25 cellular contexts compared by ENCODE assay signal in genomic region chr22:29335656-29336055, GRCh38. TPM values are rescaled to one million over a fixed set of nuclear protein-coding genes. Genes with fewer than 3 reads are reported as not detected.
"Had no signal": no experiment of that assay in that cellular context is flagged by ENCODE, and none has a peak within 500 bp of the region (broad histone marks: within the 10 kb centered on the region; RNA-seq: fewer than 3 reads in every experiment).

No MANE protein-coding gene starts in this region.

- H3K4me3 Mint-ChIP-seq: activated CD4-positive, alpha-beta memory T cell treated with anti-CD3 and anti-CD28 coated beads, Interleukin-2, amount 10 ng/mL, durations not matched to agents 7 days and 5 days; activated CD4-positive, alpha-beta T cell treated with anti-CD3 and anti-CD28 coated beads, Interleukin-2, amount 10 ng/mL, durations not matched to agents 7 days and 5 days; activated naive CD4-positive, alpha-beta T cell treated with anti-CD3 and anti-CD28 coated beads, Interleukin-2, amount 50 U/mL, for 24 hours; activated naive CD8-positive, alpha-beta T cell treated with anti-CD3 and anti-CD28 coated beads, Interleukin-2, amount 50 U/mL, for 24 hours; activated T-cell treated with anti-CD3 and anti-CD28 coated beads, Interleukin-2, amount 50 U/mL, for 24 hours; nephron; WTC11 had no signal

- H3K27me3 Mint-ChIP-seq: activated CD4-positive, alpha-beta memory T cell treated with anti-CD3 and anti-CD28 coated beads, Interleukin-2, amount 10 ng/mL, durations not matched to agents 7 days and 5 days; activated CD4-positive, alpha-beta T cell treated with anti-CD3 and anti-CD28 coated beads, Interleukin-2, amount 10 ng/mL, durations not matched to agents 7 days and 5 days; activated naive CD4-positive, alpha-beta T cell treated with anti-CD3 and anti-CD28 coated beads, Interleukin-2, amount 50 U/mL, for 24 hours; activated naive CD8-positive, alpha-beta T cell treated with anti-CD3 and anti-CD28 coated beads, Interleukin-2, amount 50 U/mL, for 24 hours; activated T-cell treated with anti-CD3 and anti-CD28 coated beads, Interleukin-2, amount 50 U/mL, for 24 hours had no signal

- ATAC-seq: activated naive CD8-positive, alpha-beta T cell treated with anti-CD3 and anti-CD28 coated beads, Interleukin-2, amount 50 U/mL, for 24 hours; gastroesophageal sphincter; right cardiac atrium; upper lobe of right lung; WTC11 had no signal

- H3K4me1 Mint-ChIP-seq: activated CD4-positive, alpha-beta memory T cell treated with anti-CD3 and anti-CD28 coated beads, Interleukin-2, amount 10 ng/mL, durations not matched to agents 7 days and 5 days; activated CD4-positive, alpha-beta T cell treated with anti-CD3 and anti-CD28 coated beads, Interleukin-2, amount 10 ng/mL, durations not matched to agents 7 days and 5 days; activated naive CD4-positive, alpha-beta T cell treated with anti-CD3 and anti-CD28 coated beads, Interleukin-2, amount 50 U/mL, for 24 hours; activated naive CD8-positive, alpha-beta T cell treated with anti-CD3 and anti-CD28 coated beads, Interleukin-2, amount 50 U/mL, for 24 hours; WTC11 had no signal

- H3K4me2 ChIP-seq: hepatocyte had no signal

- DNase-seq: activated CD4-positive, alpha-beta memory T cell treated with anti-CD3 and anti-CD28 coated beads, Interleukin-2, amount 10 ng/mL, durations not matched to agents 7 days and 5 days; activated CD4-positive, alpha-beta T cell treated with anti-CD3 and anti-CD28 coated beads for 1 hour; activated CD4-positive, alpha-beta T cell treated with anti-CD3 and anti-CD28 coated beads, Interleukin-2, amount 10 ng/mL, durations not matched to agents 7 days and 5 days; activated CD8-positive, alpha-beta memory T cell treated with anti-CD3 and anti-CD28 coated beads, Interleukin-2, amount 50 U/mL, for 48 hours; activated naive CD8-positive, alpha-beta T cell treated with anti-CD3 and anti-CD28 coated beads, Interleukin-2, amount 50 U/mL, for 24 hours; activated T-cell treated with anti-CD3 and anti-CD28 coated beads, Interleukin-2, amount 50 U/mL, for 24 hours; cerebellar nuclear complex; colonic mucosa; effector CD8-positive, alpha-beta T cell; islet precursor cell; left ventricle myocardium inferior; stimulated activated CD4-positive, alpha-beta T cell treated with anti-CD3 and anti-CD28 coated beads, Interleukin-4, amount 100 ng/mL, for 1 hour; stomach; T-helper 2 cell; tibial artery; upper lobe of right lung had no signal

- H3K9me3 Mint-ChIP-seq: activated CD4-positive, alpha-beta memory T cell treated with anti-CD3 and anti-CD28 coated beads, Interleukin-2, amount 10 ng/mL, durations not matched to agents 7 days and 5 days; activated CD4-positive, alpha-beta T cell treated with anti-CD3 and anti-CD28 coated beads, Interleukin-2, amount 10 ng/mL, durations not matched to agents 7 days and 5 days; activated naive CD4-positive, alpha-beta T cell treated with anti-CD3 and anti-CD28 coated beads, Interleukin-2, amount 50 U/mL, for 24 hours; activated naive CD8-positive, alpha-beta T cell treated with anti-CD3 and anti-CD28 coated beads, Interleukin-2, amount 50 U/mL, for 24 hours; activated T-cell treated with anti-CD3 and anti-CD28 coated beads, Interleukin-2, amount 50 U/mL, for 24 hours; nephron; WTC11 had no signal

- H3K9me3 ChIP-seq: colonic mucosa, gastroesophageal sphincter, left ventricle myocardium inferior, stomach, suprapubic skin, tibial artery, upper lobe of right lung had no signal

- H3K27ac ChIP-seq: colonic mucosa, gastroesophageal sphincter, hepatocyte, stomach, tibial artery, upper lobe of right lung had no signal

- H3K27me3 ChIP-seq: colonic mucosa, gastroesophageal sphincter, hepatocyte, stomach, suprapubic skin, tibial artery, upper lobe of right lung had no signal

- H3K27ac Mint-ChIP-seq: activated CD4-positive, alpha-beta memory T cell treated with anti-CD3 and anti-CD28 coated beads, Interleukin-2, amount 10 ng/mL, durations not matched to agents 7 days and 5 days; activated CD4-positive, alpha-beta T cell treated with anti-CD3 and anti-CD28 coated beads, Interleukin-2, amount 10 ng/mL, durations not matched to agents 7 days and 5 days; activated naive CD4-positive, alpha-beta T cell treated with anti-CD3 and anti-CD28 coated beads, Interleukin-2, amount 50 U/mL, for 24 hours; activated naive CD8-positive, alpha-beta T cell treated with anti-CD3 and anti-CD28 coated beads, Interleukin-2, amount 50 U/mL, for 24 hours; nephron; WTC11 had no signal

- H3K4me3 ChIP-seq: colonic mucosa, gastroesophageal sphincter, hepatocyte, left ventricle myocardium inferior, stomach, suprapubic skin, tibial artery, upper lobe of right lung had no signal

- H3K4me1 ChIP-seq: colonic mucosa, upper lobe of right lung had no signal

RNA-seq across cellular contexts. Expression of gene RASL10A, which starts 20.2 kb away (rescaled TPM):
- total RNA-seq: bronchial epithelial cell, fibroblast of lung had no signal
